In genomic region chr15:36390491-36390890, GRCh38 we compare ENCODE assay signal across 26 cellular contexts.
A peak's percentile ranks its signal among the peaks of the same experiment; 100 is the strongest.
DNase-seq lines count a peak whose midpoint lies in the region; ATAC-seq, FAIRE-seq and TF ChIP-seq lines count a peak whose summit lies in the region.
"Had no signal": no experiment of that assay in that cellular context is flagged by ENCODE, and none has a peak within 500 bp of the region (broad histone marks: within the 10 kb centered on the region; RNA-seq: fewer than 3 reads in every experiment).

No MANE protein-coding gene starts in this region.

- TF ChIP-seq EP300 in SK-N-SH (IDR thresholded peaks at IDR 0.05; ENCODE audit: borderline replicate concordance in 1 of 2, low read depth in 1 of 2, low read length in 1 of 2): no peak
- TF ChIP-seq EP300 in K562 (IDR thresholded peaks at IDR 0.05; ENCODE audit: low read length): no peak

- H3K27ac ChIP-seq in SK-N-SH (ENCODE audit: low read depth in 2 of 2, low read length in 1 of 2) (no peak overlapping the region), HCT116 (ENCODE audit: low read depth, low read length) (no peak overlapping the region), K562 (ENCODE audit: extremely low read depth, low read depth, low read length) (no peak overlapping the region), osteoblast (ENCODE audit: low read depth, low read length) (no peak overlapping the region), esophagus squamous epithelium (no peak overlapping the region)
- H3K27ac ChIP-seq: 22Rv1; A549; BLaER1 treated with 17β-estradiol and CSF1 and Interleukin-3, amounts not matched to agents 10 nM and 100 nM had no signal

- no TSS peak for BruUV-seq in HCT116 (replicated peaks; lab: Mats Ljungman, UMichigan)
- no TSS peak for BruUV-seq in K562 (replicated peaks; lab: Mats Ljungman, UMichigan)

- in situ Hi-C loops in K562 (cut with MboI): no loop called here

- H3K9me1 ChIP-seq in K562 (ENCODE audit: control insufficient read depth, insufficient read depth, low read length): no peaks in the 10 kb centered on the region

- 79% methylated on average over 2 of the region's 2 CpGs for WGBS in SK-N-SH (ENCODE audit: low lambda C conversion rate)
- 51% methylated on average over 2 of the region's 2 CpGs for WGBS in K562 (ENCODE audit: insufficient coverage, low coverage, missing lambda C conversion rate)
- WGBS in esophagus squamous epithelium, 2 donors: 69% methylated on average over 2 of the region's 2 CpGs

- TF ChIP-seq POLR2A in HCT116 (IDR thresholded peaks at IDR 0.05; ENCODE audit: borderline replicate concordance, extremely low read depth, insufficient read depth, insufficient read length) (no peak), K562 (conservative IDR thresholded peaks at IDR 0.05) (no peak), esophagus squamous epithelium (IDR thresholded peaks at IDR 0.05) (no peak)

- H3K9me3 ChIP-seq in SK-N-SH (no peaks in the 10 kb centered on the region), HCT116 (ENCODE audit: control insufficient read depth in 1 of 2, insufficient read depth in 1 of 2, low read depth in 1 of 2, low read length in 2 of 2) (no peaks in the 10 kb centered on the region), K562 (replicated peaks; ENCODE audit: control insufficient read depth, insufficient read depth, low read depth, low read length) (no peaks in the 10 kb centered on the region), osteoblast (ENCODE audit: low read depth, low read length) (no peaks in the 10 kb centered on the region), esophagus squamous epithelium (no peaks in the 10 kb centered on the region)
- H3K9me3 ChIP-seq: A549; BE2C; BLaER1 treated with 17β-estradiol and CSF1 and Interleukin-3, amounts not matched to agents 10 nM and 100 nM had no signal

- intact Hi-C loops in HCT116 (cut with micrococcal nuclease) (no loop called here), K562 (cut with micrococcal nuclease) (no loop called here), esophagus squamous epithelium (cut with DNase I) (no loop called here)

- H3K4me2 ChIP-seq in SK-N-SH (no peak overlapping the region), HCT116 (ENCODE audit: low read length) (no peak overlapping the region), K562 (ENCODE audit: insufficient read depth, low read length) (no peak overlapping the region), osteoblast (ENCODE audit: insufficient read depth, low read length) (no peak overlapping the region)
- H3K4me2 ChIP-seq: A549; BLaER1 treated with 17β-estradiol and CSF1 and Interleukin-3, amounts not matched to agents 10 nM and 100 nM had no signal

- CTCF ChIA-PET in SK-N-SH (lab: Yijun Ruan, JAX): no interaction called here
- CTCF ChIA-PET in HCT116 (lab: Charles Lee): no interaction called here
- CTCF ChIA-PET in K562 (lab: Yijun Ruan, JAX; ENCODE audit: low intra/inter-chr PET ratio): no interaction called here

- no peaks in the 10 kb centered on the region for H3F3A ChIP-seq in SK-N-SH (replicated peaks; ENCODE audit: insufficient read depth)

- no peak overlapping the region for H3K9ac ChIP-seq in SK-N-SH
- H3K9ac ChIP-seq in HCT116 (ENCODE audit: low read length): no peak overlapping the region
- H3K9ac ChIP-seq in K562 (ENCODE audit: insufficient read depth in 1 of 2, low read depth in 2 of 2, low read length in 2 of 2): no peak overlapping the region
- H3K9ac ChIP-seq: BLaER1 treated with 17β-estradiol and CSF1 and Interleukin-3, amounts not matched to agents 10 nM and 100 nM had no signal

- H4K20me1 ChIP-seq in SK-N-SH (ENCODE audit: insufficient read depth) (no peaks in the 10 kb centered on the region), HCT116 (ENCODE audit: insufficient read depth) (no peaks in the 10 kb centered on the region), K562 (replicated peaks; ENCODE audit: control insufficient read depth, insufficient read depth, low read length) (no peaks in the 10 kb centered on the region), osteoblast (ENCODE audit: insufficient read depth, low read length) (no peaks in the 10 kb centered on the region)
- H4K20me1 ChIP-seq: BLaER1 treated with 17β-estradiol and CSF1 and Interleukin-3, amounts not matched to agents 10 nM and 100 nM had no signal

- no peaks in the 10 kb centered on the region; the same call in 1 of the 2 replicates for H3K9me2 ChIP-seq in SK-N-SH
- no peaks in the 10 kb centered on the region for H3K9me2 ChIP-seq in HCT116 (ENCODE audit: insufficient read depth)

- H3K79me2 ChIP-seq in SK-N-SH (ENCODE audit: insufficient read depth): no peaks in the 10 kb centered on the region
- no peaks in the 10 kb centered on the region for H3K79me2 ChIP-seq in HCT116 (ENCODE audit: insufficient read depth, low read length)
- H3K79me2 ChIP-seq in K562 (ENCODE audit: control insufficient read depth, insufficient read depth, low read length): no peaks in the 10 kb centered on the region
- no peaks in the 10 kb centered on the region for H3K79me2 ChIP-seq in osteoblast (ENCODE audit: insufficient read depth, low read length)

- H3K4me3 ChIP-seq in SK-N-SH (ENCODE audit: low read depth in 2 of 2, low read length in 1 of 2): no peak overlapping the region
- H3K4me3 ChIP-seq in HCT116 (replicated peaks in 1 of 2; ENCODE audit: low read depth in 1 of 2, low read length in 2 of 2): no peak overlapping the region
- H3K4me3 ChIP-seq in K562: no peak overlapping the region
- H3K4me3 ChIP-seq in osteoblast (ENCODE audit: insufficient read depth, low read length): no peak overlapping the region
- H3K4me3 ChIP-seq in esophagus squamous epithelium: no peak overlapping the region
- H3K4me3 ChIP-seq: A549; BLaER1 treated with 17β-estradiol and CSF1 and Interleukin-3, amounts not matched to agents 10 nM and 100 nM; GM12878 had no signal

- H2AFZ ChIP-seq in SK-N-SH (ENCODE audit: low read depth) (no peak overlapping the region), HCT116 (ENCODE audit: low read depth, low read length, poor library complexity, severe bottlenecking) (peak overlapping the region; percentile 55), K562 (ENCODE audit: low read depth, low read length) (peak overlapping the region; percentile 41; the same call in 1 of the 2 replicates), osteoblast (ENCODE audit: low read length) (peak overlapping the region; percentile 3)

- H3K36me3 ChIP-seq in SK-N-SH (replicated peaks in 1 of 2; ENCODE audit: control insufficient read depth in 1 of 2, insufficient read depth in 2 of 2, low read length in 1 of 2): no peaks in the 10 kb centered on the region
- no peaks in the 10 kb centered on the region for H3K36me3 ChIP-seq in HCT116 (ENCODE audit: control insufficient read depth in 1 of 2, insufficient read depth in 2 of 2, low read length in 2 of 2)
- no peaks in the 10 kb centered on the region for H3K36me3 ChIP-seq in K562 (ENCODE audit: control insufficient read depth, insufficient read depth, low read length)
- no peaks in the 10 kb centered on the region for H3K36me3 ChIP-seq in osteoblast (ENCODE audit: insufficient read depth, low read length)
- no peaks in the 10 kb centered on the region for H3K36me3 ChIP-seq in esophagus squamous epithelium
- H3K36me3 ChIP-seq: BE2C; BLaER1 treated with 17β-estradiol and CSF1 and Interleukin-3, amounts not matched to agents 10 nM and 100 nM had no signal

- TF ChIP-seq CTCF in SK-N-SH (IDR thresholded peaks at IDR 0.05) (no peak), HCT116 (IDR thresholded peaks at IDR 0.05 in 2 of 3, conservative IDR thresholded peaks at IDR 0.05 in 1 of 3; ENCODE audit: borderline replicate concordance in 1 of 3, insufficient read depth in 1 of 3, low read depth in 2 of 3, low read length in 2 of 3) (no peak), K562 (IDR thresholded peaks at IDR 0.05 in 2 of 3, conservative IDR thresholded peaks at IDR 0.05 in 1 of 3; ENCODE audit: insufficient read depth in 2 of 3, low read depth in 1 of 3, low read length in 3 of 3) (no peak), osteoblast (IDR thresholded peaks at IDR 0.05; ENCODE audit: extremely low read depth, low read depth, low read length) (no peak), esophagus squamous epithelium (IDR thresholded peaks at IDR 0.05) (no peak)

- TF ChIP-seq RAD21 in SK-N-SH (IDR thresholded peaks at IDR 0.05; ENCODE audit: low read length): no peak
- TF ChIP-seq RAD21 in HCT116 (IDR thresholded peaks at IDR 0.05; ENCODE audit: low read depth): no peak
- TF ChIP-seq RAD21 in K562 (CRISPR knock-in tag; conservative IDR thresholded peaks at IDR 0.05 in 1 of 2, IDR thresholded peaks at IDR 0.05 in 1 of 2): no peak

- no peak for ATAC-seq in SK-N-SH treated with all-trans-retinoic acid at 6 μM for 48 hours
- ATAC-seq in HCT116: no peak
- no peak for ATAC-seq in K562
- ATAC-seq: A549, GM12878 had no signal

- H3K27me3 ChIP-seq in SK-N-SH (ENCODE audit: insufficient read depth) (no peaks in the 10 kb centered on the region), HCT116 (ENCODE audit: insufficient read depth, low read length) (no peaks in the 10 kb centered on the region), K562 (ENCODE audit: control insufficient read depth in 2 of 2, insufficient read depth in 2 of 2, low read length in 2 of 2) (no peaks in the 10 kb centered on the region), osteoblast (ENCODE audit: insufficient read depth, low read length) (no peaks in the 10 kb centered on the region), esophagus squamous epithelium (no peaks in the 10 kb centered on the region)
- H3K27me3 ChIP-seq: BE2C; BLaER1 treated with 17β-estradiol and CSF1 and Interleukin-3, amounts not matched to agents 10 nM and 100 nM had no signal

- H3K4me1 ChIP-seq in SK-N-SH (ENCODE audit: control insufficient read depth in 1 of 2, insufficient read depth in 2 of 2, low read depth in 1 of 2, low read length in 1 of 2): peaks cover 0 to 5% of the 10 kb centered on the region in 2 experiments; a peak in 2 of 4 replicates
- H3K4me1 ChIP-seq in HCT116 (ENCODE audit: control insufficient read depth in 1 of 2, insufficient read depth in 2 of 2, low read length in 2 of 2): peaks cover 0 to 6% of the 10 kb centered on the region in 2 experiments; a peak in 2 of 4 replicates
- H3K4me1 ChIP-seq in K562 (replicated peaks in 1 of 2; ENCODE audit: control insufficient read depth in 2 of 2, insufficient read depth in 2 of 2, low read length in 2 of 2): no peaks in the 10 kb centered on the region
- no peaks in the 10 kb centered on the region for H3K4me1 ChIP-seq in osteoblast (ENCODE audit: insufficient read depth, low read length)
- H3K4me1 ChIP-seq in esophagus squamous epithelium: no peaks in the 10 kb centered on the region
- H3K4me1 ChIP-seq: A549; BE2C; BLaER1 treated with 17β-estradiol and CSF1 and Interleukin-3, amounts not matched to agents 10 nM and 100 nM had no signal

- DNase-seq in SK-N-SH (peak; percentile 56), HCT116 (ENCODE audit: low read depth, low spot score) (no peak), K562 (ENCODE audit: extremely low read depth in 1 of 4, low spot score in 3 of 4) (no peak), osteoblast (ENCODE audit: insufficient read length, low spot score, missing footprints) (no peak), hepatic stellate cell (ENCODE audit: low spot score) (no peak), esophagus squamous epithelium (lab: John Stamatoyannopoulos, UW) (no peak), NCI-H1417 (lab: John Stamatoyannopoulos, UW) (no peak)
- DNase-seq: ACHN; AML-193; BE2C; CD4-positive, alpha-beta T cell; CD8-positive, alpha-beta memory T cell; DMS 273 treated with DMSO at 0.1 percent for 48 hours; DMS79; EL; GDM1; GOT3; H7; HCEC 1CT had no signal

- no peak for FAIRE-seq in K562 (lab: Jason Lieb, UNC)
- FAIRE-seq: A549, D721Med, GM12878, GM19239 had no signal

- RAD21 ChIA-PET in HCT116 (lab: Charles Lee; ENCODE audit: low non-redundant PET in 1 of 2, low total read pairs in 2 of 2, uncharacterized antibody in 2 of 2, unreplicated experiment in 2 of 2): no interaction called here

- POLR2A ChIA-PET in SK-N-SH (lab: Yijun Ruan, JAX): no interaction called here
- POLR2A ChIA-PET in HCT116 (lab: Charles Lee): no interaction called here
- POLR2A ChIA-PET in K562 (lab: Yijun Ruan, JAX): interaction anchor here (1.3 kb wide), 1 partner anchor 10 kb away, joined by 3 read pairs; no protein-coding TSS in a partner anchor
